ENCODE assay signal across 25 cellular contexts in genomic region chr2:55225481-55226020, GRCh38. TPM values are rescaled to one million over a fixed set of nuclear protein-coding genes. Genes with fewer than 3 reads are reported as not detected.
DNase-seq lines count a peak whose midpoint lies in the region; ATAC-seq and TF ChIP-seq lines count a peak whose summit lies in the region.
"Had no signal": no experiment of that assay in that cellular context is flagged by ENCODE, and none has a peak within 500 bp of the region (broad histone marks: within the 10 kb centered on the region; RNA-seq: fewer than 3 reads in every experiment).

No MANE protein-coding gene starts in this region.

- H3K4me3 ChIP-seq in Panc1 (ENCODE audit: low read depth in 2 of 2, low read length in 2 of 2) (no peak overlapping the region), endodermal cell (ENCODE audit: low read length) (no peak overlapping the region), heart right ventricle (no peak overlapping the region), foreskin fibroblast (ENCODE audit: low read depth in 1 of 2, low read length in 2 of 2) (no peak overlapping the region)
- H3K4me3 ChIP-seq: GM23248, heart left ventricle, prostate gland, sigmoid colon, SJSA1, stomach, transverse colon had no signal

- no peak for TF ChIP-seq CTCF in Panc1 (IDR thresholded peaks at IDR 0.05)
- no peak for TF ChIP-seq CTCF in endodermal cell (conservative IDR thresholded peaks at IDR 0.05)
- TF ChIP-seq CTCF in nephron progenitor cell (IDR thresholded peaks at IDR 0.05), result no peak
- no peak for TF ChIP-seq CTCF in heart right ventricle (IDR thresholded peaks at IDR 0.05)
- no peak for TF ChIP-seq CTCF in foreskin fibroblast (IDR thresholded peaks at IDR 0.05; ENCODE audit: low read depth, low read length)

- H3K27me3 ChIP-seq in Panc1 (ENCODE audit: control insufficient read depth, insufficient read depth, low read length), result no peaks in the 10 kb centered on the region
- H3K27me3 ChIP-seq in endodermal cell (ENCODE audit: control insufficient read depth, insufficient read depth, low read length, poor library complexity, severe bottlenecking), result no peaks in the 10 kb centered on the region
- no peaks in the 10 kb centered on the region for H3K27me3 ChIP-seq in heart right ventricle
- H3K27me3 ChIP-seq: heart left ventricle, sigmoid colon, SJSA1, stomach, transverse colon had no signal

- H3K36me3 ChIP-seq in Panc1 (ENCODE audit: control insufficient read depth, insufficient read depth, low read length) (no peaks in the 10 kb centered on the region), endodermal cell (ENCODE audit: control insufficient read depth, insufficient read depth, low read length) (peaks cover 16% of the 10 kb centered on the region), heart right ventricle (no peaks in the 10 kb centered on the region)
- H3K36me3 ChIP-seq: heart left ventricle, prostate gland, sigmoid colon, transverse colon had no signal

- in situ Hi-C loops in Panc1 (cut with HindIII; ENCODE audit: low pct_unique_long_range_greater_than_20kb, low sequenced_read_pairs), result no loop called here

- H3K4me3 Mint-ChIP-seq in endodermal cell (no peak overlapping the region), nephron progenitor cell (no peak overlapping the region)
- H3K4me3 Mint-ChIP-seq: activated CD4-positive, alpha-beta T cell treated with anti-CD3 and anti-CD28 coated beads for 36 hours; activated T-cell treated with anti-CD3 and anti-CD28 coated beads, Interleukin-2, amount 50 U/mL, for 4 hours had no signal

- H3K9me3 Mint-ChIP-seq in endodermal cell, result no peaks in the 10 kb centered on the region
- no peaks in the 10 kb centered on the region for H3K9me3 Mint-ChIP-seq in nephron progenitor cell
- H3K9me3 Mint-ChIP-seq: activated T-cell treated with anti-CD3 and anti-CD28 coated beads, Interleukin-2, amount 50 U/mL, for 4 hours; CD8-positive, alpha-beta T cell had no signal

- H3K27ac ChIP-seq in Panc1 (ENCODE audit: low read length) (0 out of 2 replicates have a peak overlapping the region, but pooled peaks have one; percentile 30), endodermal cell (ENCODE audit: low read depth, low read length) (no peak overlapping the region), heart right ventricle (no peak overlapping the region)
- H3K27ac ChIP-seq: GM23248, prostate gland, SJSA1, transverse colon had no signal

- WGBS in endodermal cell (ENCODE audit: insufficient coverage in 1 of 2, insufficient read length in 1 of 2), 2 experiments, result 85 to 90% methylated on average over 13 to 19 of the region's 19 CpGs
- 83 to 85% methylated on average over 19 of the region's 19 CpGs for WGBS in heart right ventricle, 2 donors

- H3K9ac ChIP-seq in endodermal cell (ENCODE audit: extremely low read depth, low read length, poor library complexity, severe bottlenecking), result no peak overlapping the region
- H3K9ac ChIP-seq: GM23248 had no signal

- H3K4me1 ChIP-seq in Panc1 (ENCODE audit: control insufficient read depth, insufficient read depth, low read length) (peaks cover 19% of the 10 kb centered on the region), endodermal cell (ENCODE audit: control insufficient read depth, insufficient read depth, low read length) (no peaks in the 10 kb centered on the region), heart right ventricle (peaks cover 0 to 41% (median 31%) of the 10 kb centered on the region in 9 donors)
- H3K4me1 ChIP-seq: prostate gland had no signal

- POLR2A ChIA-PET in Panc1 (lab: Charles Lee), result interaction anchor here (0.7 kb wide), 1 partner anchor 555 kb away, joined by 4 read pairs; no protein-coding TSS in a partner anchor

- no peaks in the 10 kb centered on the region for H3K27me3 Mint-ChIP-seq in endodermal cell (ENCODE audit: insufficient read depth)
- no peaks in the 10 kb centered on the region for H3K27me3 Mint-ChIP-seq in nephron progenitor cell (ENCODE audit: low read depth, poor library complexity)
- H3K27me3 Mint-ChIP-seq: activated CD4-positive, alpha-beta T cell treated with anti-CD3 and anti-CD28 coated beads for 36 hours had no signal

- no TSS peak for BruUV-seq in Panc1 (replicated peaks; lab: Mats Ljungman, UMichigan)

- H3K9me3 ChIP-seq in Panc1 (ENCODE audit: control insufficient read depth, insufficient read depth, low read depth, low read length), result no peaks in the 10 kb centered on the region
- H3K9me3 ChIP-seq in endodermal cell (ENCODE audit: control insufficient read depth, low read length), result no peaks in the 10 kb centered on the region
- no peaks in the 10 kb centered on the region for H3K9me3 ChIP-seq in heart right ventricle
- H3K9me3 ChIP-seq: heart left ventricle, prostate gland, sigmoid colon, SJSA1, stomach, transverse colon had no signal

- H3K27ac Mint-ChIP-seq in endodermal cell, result peak overlapping the region; percentile 52
- H3K27ac Mint-ChIP-seq in nephron progenitor cell, result peak overlapping the region; percentile 91
- H3K27ac Mint-ChIP-seq: activated CD4-positive, alpha-beta T cell treated with anti-CD3 and anti-CD28 coated beads for 36 hours; CD8-positive, alpha-beta T cell had no signal

- H3K36me3 Mint-ChIP-seq in endodermal cell (ENCODE audit: low read depth), result peaks cover 12% of the 10 kb centered on the region
- H3K36me3 Mint-ChIP-seq in nephron progenitor cell (ENCODE audit: low read depth), result peaks cover 35% of the 10 kb centered on the region
- H3K36me3 Mint-ChIP-seq: CD8-positive, alpha-beta T cell had no signal

- DNase-seq in ELF-1 (ENCODE audit: low read depth, low spot score), result peak; percentile 62
- DNase-seq in Panc1 (ENCODE audit: low read depth, low spot score), result no peak
- DNase-seq in endodermal cell, result peak; percentile 59
- no peak for DNase-seq in nephron progenitor cell
- DNase-seq in left lobe of liver (ENCODE audit: low spot score), result no peak
- no peak for DNase-seq in heart right ventricle
- DNase-seq in foreskin fibroblast, result no peak
- DNase-seq: activated CD4-positive, alpha-beta T cell treated with anti-CD3 and anti-CD28 coated beads for 36 hours; activated CD8-positive, alpha-beta memory T cell treated with anti-CD3 and anti-CD28 coated beads for 24 hours; activated naive CD4-positive, alpha-beta T cell treated with Interleukin-2 at 50 U/mL for 16 hours; activated T-cell treated with anti-CD3 and anti-CD28 coated beads, Interleukin-2, amount 50 U/mL, for 4 hours; aorta; CD8-positive, alpha-beta T cell; GDM1; GM23248; NCI-H1694; NCI-H2171 treated with DMSO at 0.1 percent for 48 hours; NK-92 treated with Interleukin-12 subunit alpha and Interleukin-12 subunit beta, amount 100 ng/mL, for 24 hours; sigmoid colon; stomach; T-helper 1 cell; transverse colon had no signal

- H3K4me1 Mint-ChIP-seq in endodermal cell (peaks cover 7% of the 10 kb centered on the region), nephron progenitor cell (peaks cover 31% of the 10 kb centered on the region)

- CTCF ChIA-PET in Panc1 (lab: Charles Lee), result no interaction called here

- intact Hi-C loops in Panc1 (cut with micrococcal nuclease; ENCODE audit: unreplicated experiment), result no loop called here
- intact Hi-C loops in heart right ventricle (cut with DNase I), result no loop called here

- ATAC-seq in Panc1, result no peak
- ATAC-seq in left lobe of liver, result no peak
- no peak for ATAC-seq in heart right ventricle
- ATAC-seq: activated CD4-positive, alpha-beta T cell treated with anti-CD3 and anti-CD28 coated beads for 36 hours; activated T-cell treated with anti-CD3 and anti-CD28 coated beads, Interleukin-2, amount 50 U/mL, for 4 hours; CD8-positive, alpha-beta T cell had no signal

RNA-seq across cellular contexts. Expression of gene CLHC1, which starts 6.5 kb away (rescaled TPM):
- total RNA-seq in Panc1 (2021; ENCODE audit: unreplicated experiment) (3.6 TPM), endodermal cell (10 to 100 TPM; 15.4 to 17.9 TPM), left lobe of liver (3.5 TPM), heart right ventricle (1 to 10 TPM; 4.0 to 9.0 (median 6.3) TPM)
- 1.5 TPM for polyA plus RNA-seq in Panc1 (2012; ENCODE audit: insufficient read length)
- polyA plus RNA-seq in endodermal cell (2013, experiment 1 of 2), result 10.5 TPM
- polyA plus RNA-seq in endodermal cell (2013, experiment 2 of 2), result 9.7 TPM
- polyA plus RNA-seq in heart right ventricle, result 1 to 10 TPM; 1.7 to 9.7 TPM

RNA-seq across cellular contexts. Expression of gene RPS27A, which starts 6.9 kb away (rescaled TPM):
- 853 TPM for total RNA-seq in Panc1 (2021; ENCODE audit: unreplicated experiment)
- 595 TPM for polyA plus RNA-seq in Panc1 (2012; ENCODE audit: insufficient read length)
- 1,000 to 10,000 TPM; 1,231 to 1,254 TPM for total RNA-seq in endodermal cell
- 1,975 TPM for polyA plus RNA-seq in endodermal cell (2013, experiment 1 of 2)
- polyA plus RNA-seq in endodermal cell (2013, experiment 2 of 2), result 1,984 TPM
- 239 TPM for total RNA-seq in left lobe of liver
- total RNA-seq in heart right ventricle, result 100 to 1,000 TPM; 365 to 520 (median 408) TPM
- 1,000 to 10,000 TPM in 1 of 2 donors, 100 to 1,000 TPM in 1; 679 to 1,979 TPM for polyA plus RNA-seq in heart right ventricle

RNA-seq across cellular contexts. Expression of gene MTIF2, which starts 43.5 kb away (rescaled TPM):
- total RNA-seq in Panc1 (2021; ENCODE audit: unreplicated experiment) (34.1 TPM), endodermal cell (10 to 100 TPM; 30.7 to 35.3 TPM), left lobe of liver (21.4 TPM), heart right ventricle (10 to 100 TPM; 39.7 to 59.3 (median 50.0) TPM)
- 23.0 TPM for polyA plus RNA-seq in Panc1 (2012; ENCODE audit: insufficient read length)
- 27.2 TPM for polyA plus RNA-seq in endodermal cell (2013, experiment 1 of 2)
- polyA plus RNA-seq in endodermal cell (2013, experiment 2 of 2), result 24.5 TPM
- 10 to 100 TPM; 26.2 to 26.9 TPM for polyA plus RNA-seq in heart right ventricle

Comparison
In these comparisons a context has a peak if more than half of its experiments do, and no peak if none do; other contexts are left out.
1. DNase-seq: peak in ELF-1 (single experiment) and endodermal cell (single experiment); none in Panc1 (single experiment), nephron progenitor cell (single experiment), left lobe of liver (single experiment), heart right ventricle (0 of 2) and foreskin fibroblast (0 of 2).